13 cellular contexts compared by ENCODE assay signal in the genomic region with DNA sequence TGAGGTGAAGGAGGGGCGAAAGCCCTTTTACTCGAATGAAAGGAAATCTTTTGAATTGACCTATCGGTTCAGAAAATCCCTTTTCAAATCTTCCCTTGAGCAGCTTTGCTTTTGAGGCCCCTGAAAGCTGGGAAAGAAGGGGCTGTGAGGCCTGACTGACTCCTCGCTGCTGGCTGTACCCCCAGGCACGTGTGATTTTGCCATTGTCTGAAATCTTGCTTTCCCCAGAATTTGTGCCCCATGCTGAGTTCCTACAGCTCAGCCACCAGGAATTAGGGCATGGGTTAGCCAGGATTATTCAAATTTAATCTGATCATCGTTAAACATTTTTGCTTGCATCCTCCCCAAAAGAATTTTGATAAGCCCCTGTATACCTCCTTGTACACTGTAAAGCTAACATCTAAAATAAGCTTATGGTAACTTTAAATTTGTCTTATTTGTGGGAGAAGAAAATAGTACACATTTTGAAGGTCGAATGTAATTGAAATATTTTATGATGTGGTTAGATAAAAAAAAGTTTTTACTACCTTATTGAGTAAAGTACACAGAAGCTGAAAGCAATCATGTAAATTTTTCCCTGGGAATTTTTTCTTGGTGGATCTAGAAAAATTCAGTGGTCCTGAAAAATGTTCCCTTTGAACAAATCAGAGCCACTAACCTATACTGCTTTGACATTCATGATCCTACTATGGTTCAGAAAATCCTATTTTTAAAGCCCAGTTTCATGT. TPM values are rescaled to one million over a fixed set of nuclear protein-coding genes. Genes with fewer than 3 reads are reported as not detected.
DNase-seq lines count a peak whose midpoint lies in the region; ATAC-seq and TF ChIP-seq lines count a peak whose summit lies in the region.
"Had no signal": no experiment of that assay in that cellular context is flagged by ENCODE, and none has a peak within 500 bp of the region (broad histone marks: within the 10 kb centered on the region; RNA-seq: fewer than 3 reads in every experiment).

No MANE protein-coding gene starts in this region.

- H3K9ac ChIP-seq in neural progenitor cell = no peak overlapping the region

- peaks cover 88% of the 10 kb centered on the region for H3K79me2 ChIP-seq in neural progenitor cell (ENCODE audit: low read depth)

- H3K27ac ChIP-seq in RWPE2 (ENCODE audit: poor library complexity, severe bottlenecking) (peak overlapping the region; percentile 70), epithelial cell of prostate (peak overlapping the region; percentile 16), neural progenitor cell (peak overlapping the region; percentile 95)
- H3K27ac ChIP-seq: neutrophil had no signal

- H3K27me3 ChIP-seq in RWPE2 (ENCODE audit: insufficient read depth, poor library complexity, severe bottlenecking) = no peaks in the 10 kb centered on the region
- H3K27me3 ChIP-seq in neural progenitor cell = no peaks in the 10 kb centered on the region
- H3K27me3 ChIP-seq: neutrophil had no signal

- no peaks in the 10 kb centered on the region for H4K20me1 ChIP-seq in neural progenitor cell (ENCODE audit: low read depth)

- H3K4me1 ChIP-seq in RWPE2 (ENCODE audit: insufficient read depth, poor library complexity, severe bottlenecking) (peaks cover 36% of the 10 kb centered on the region), neural progenitor cell (peaks cover 39% of the 10 kb centered on the region)

- peaks cover 43% of the 10 kb centered on the region for H3K4me1 Mint-ChIP-seq in neural progenitor cell

- H3K4me3 ChIP-seq in RWPE2 (ENCODE audit: severe bottlenecking) (no peak overlapping the region), neural progenitor cell (peak overlapping the region; percentile 12)

- peak; percentile 83 for DNase-seq in EH (ENCODE audit: low read depth)
- no peak for DNase-seq in RWPE2 (ENCODE audit: low spot score)
- DNase-seq in epithelial cell of prostate (ENCODE audit: low read depth, low spot score) = no peak
- peak; percentile 93 for DNase-seq in neural progenitor cell (ENCODE audit: low spot score)
- no peak for DNase-seq in NCI-H526 (lab: John Stamatoyannopoulos, UW)
- no peak for DNase-seq in kidney glomerular epithelial cell (lab: John Stamatoyannopoulos, UW)
- DNase-seq: activated CD4-positive, alpha-beta T cell treated with anti-CD3 and anti-CD28 coated beads, Interleukin-2, amount 50 U/mL, for 48 hours; stimulated activated CD4-positive, alpha-beta T cell treated with anti-CD3 and anti-CD28 coated beads, Interleukin-12 subunit alpha, Interleukin-12 subunit beta, amount 100 ng/mL, for 4 hours; T-cell had no signal

- H2AFZ ChIP-seq in neural progenitor cell (replicated peaks) = no peak overlapping the region

- ATAC-seq in RWPE2 (ENCODE audit: low read depth) (no peak), GM18505 (IDR thresholded peaks at IDR 0.05; ENCODE audit: unreplicated experiment) (no peak), GM19452 (IDR thresholded peaks at IDR 0.05; ENCODE audit: unreplicated experiment) (no peak)
- ATAC-seq: T-cell had no signal

- H3K9me3 Mint-ChIP-seq in neural progenitor cell = peaks cover 10% of the 10 kb centered on the region

- H3K36me3 Mint-ChIP-seq in neural progenitor cell = peaks cover 12% of the 10 kb centered on the region

- peak overlapping the region; percentile 86 for H3K27ac Mint-ChIP-seq in neural progenitor cell
- H3K27ac Mint-ChIP-seq: T-cell had no signal

- H3K27me3 Mint-ChIP-seq in neural progenitor cell (ENCODE audit: insufficient read depth, low read depth) = peaks cover 11% of the 10 kb centered on the region
- H3K27me3 Mint-ChIP-seq: T-cell had no signal

- peak overlapping the region; percentile 70 for H3K4me2 ChIP-seq in neural progenitor cell

- H3K9me3 ChIP-seq in RWPE2 (ENCODE audit: severe bottlenecking) (no peaks in the 10 kb centered on the region), neural progenitor cell (ENCODE audit: low read depth) (no peaks in the 10 kb centered on the region)
- H3K9me3 ChIP-seq: neutrophil had no signal

- H3F3A ChIP-seq in neural progenitor cell (ENCODE audit: low read depth) = peaks cover 39% of the 10 kb centered on the region

- TF ChIP-seq CTCF in RWPE2 (IDR thresholded peaks at IDR 0.05; ENCODE audit: poor library complexity, severe bottlenecking) = no peak
- no peak for TF ChIP-seq CTCF in neural progenitor cell (IDR thresholded peaks at IDR 0.05)

- H3K4me3 Mint-ChIP-seq in neural progenitor cell = peak overlapping the region; percentile 36
- H3K4me3 Mint-ChIP-seq: T-cell had no signal

- peaks cover 5% of the 10 kb centered on the region; the same call in 1 of the 2 replicates for H3K36me3 ChIP-seq in RWPE2 (ENCODE audit: low read depth)
- no peaks in the 10 kb centered on the region for H3K36me3 ChIP-seq in neural progenitor cell
- H3K36me3 ChIP-seq: neutrophil had no signal

- no peak for TF ChIP-seq POLR2A in GM18505 (IDR thresholded peaks at IDR 0.05; ENCODE audit: borderline replicate concordance, extremely low read depth, insufficient read depth, insufficient read length)

RNA-seq across cellular contexts. Expression of a gene that starts 46.7 kb away (rescaled TPM):
- 19.2 and 27.0 TPM in 2 replicates for total RNA-seq in neural progenitor cell (ENCODE audit: low replicate concordance)

RNA-seq across cellular contexts. Expression of a gene that starts 47.3 kb away (rescaled TPM):
- not detected in 2 replicates for total RNA-seq in neural progenitor cell (ENCODE audit: low replicate concordance)
- total RNA-seq: chondrocyte, T-cell had no signal

Comparison
In these comparisons a context has a peak if more than half of its experiments do, and no peak if none do; other contexts are left out.
1. DNase-seq: peak in EH (single experiment) and neural progenitor cell (single experiment); none in RWPE2 (single experiment), epithelial cell of prostate (single experiment), NCI-H526 (0 of 2) and kidney glomerular epithelial cell (single experiment).
2. H3K27ac ChIP-seq: peak in every context shown above with its lines; median percentile 95 in neural progenitor cell; 70 in RWPE2; 16 in epithelial cell of prostate.